Comparison of ENCODE assay signal across 8 cellular contexts in the genomic region with DNA sequence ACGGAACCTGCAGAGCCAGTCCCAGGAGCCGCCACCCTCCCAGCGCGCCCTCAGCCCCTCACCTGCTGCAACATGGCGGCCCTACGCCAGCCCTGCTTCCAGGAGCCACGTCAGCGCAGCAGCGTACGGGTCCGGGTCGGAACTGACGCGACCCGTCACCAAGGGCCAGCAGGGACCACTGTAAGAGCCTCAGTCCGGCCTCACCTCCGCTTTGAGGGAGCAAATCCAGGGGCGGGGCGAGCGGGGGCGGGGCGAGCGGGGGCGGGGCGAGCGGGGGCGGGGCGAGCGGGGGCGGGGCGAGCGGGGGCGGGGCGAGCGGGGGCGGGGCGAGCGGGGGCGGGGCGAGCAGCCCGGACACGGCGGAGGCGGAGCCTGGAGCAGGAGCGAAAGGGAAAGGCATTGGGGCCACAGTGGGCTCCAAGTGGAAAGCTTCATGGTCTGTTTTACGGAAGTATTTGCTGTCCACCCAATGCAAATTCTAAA. TPM values are rescaled to one million over a fixed set of nuclear protein-coding genes. Genes with fewer than 3 reads are reported as not detected.
DNase-seq lines count a peak whose midpoint lies in the region; ATAC-seq and TF ChIP-seq lines count a peak whose summit lies in the region.
"Not testable (repeated sequence)": the region's sequence is repeated elsewhere in the genome, so short reads cannot be mapped to it uniquely, and the experiment has no call there.

Gene TVP23C (minus strand): TSS at position 109 of the 483 bp plus-strand sequence. CDS start 35 bp downstream, at position 74.

- not testable (repeated sequence) for H3K27me3 ChIP-seq in ACC112 (ENCODE audit: insufficient read depth, low read length); spleen (replicated peaks in 1 of 7)

- H3K27ac ChIP-seq in ACC112 (ENCODE audit: low read depth, low read length), result not testable (repeated sequence)
- peak within 1 kb of the TSS; percentile 47 to 85 (median 76) for H3K27ac ChIP-seq in spleen

- H3K27ac Mint-ChIP-seq in chondrocyte (ENCODE audit: unreplicated experiment), result peak within 1 kb of the TSS; percentile 97

- H3K4me1 ChIP-seq in ACC112 (ENCODE audit: control insufficient read depth, insufficient read depth, low read length, unreplicated experiment), result not testable (repeated sequence)
- peaks cover 0 to 11% (median 7%) of the 10 kb centered on the region in 6 donors for H3K4me1 ChIP-seq in spleen

- intact Hi-C loops in spleen (cut with DNase I; ENCODE audit: low total_unique reads), result not testable (repeated sequence)

- not testable (repeated sequence) for H3K36me3 Mint-ChIP-seq in chondrocyte (ENCODE audit: low read depth)

- TF ChIP-seq POLR2A in spleen (IDR thresholded peaks at IDR 0.05), result not testable (repeated sequence)

- WGBS in spleen, 5 donors, result 0 to 1% (median 1%) methylated on average over 3 to 46 of the region's 46 CpGs

- ATAC-seq in GM19025 (IDR thresholded peaks at IDR 0.05; ENCODE audit: low read depth, unreplicated experiment), result peak; percentile 74
- peak; percentile 66 for ATAC-seq in HG03135 (IDR thresholded peaks at IDR 0.05; ENCODE audit: unreplicated experiment)

- H2AFZ ChIP-seq in ACC112 (ENCODE audit: low read length, unreplicated experiment), result not testable (repeated sequence)

- H3K36me3 ChIP-seq in ACC112 (ENCODE audit: insufficient read depth, low read length); spleen: not testable (repeated sequence)

- peak within 1 kb of the TSS; percentile 89 for H3K4me3 ChIP-seq in ACC112 (ENCODE audit: low read depth, low read length)
- H3K4me3 ChIP-seq in spleen, result peak within 1 kb of the TSS; percentile 59 to 82 (median 72)

- TF ChIP-seq CTCF in chondrocyte (IDR thresholded peaks at IDR 0.05); spleen (IDR thresholded peaks at IDR 0.05 in 8 of 11, conservative IDR thresholded peaks at IDR 0.05 in 3 of 11): not testable (repeated sequence)

- H3K4me3 Mint-ChIP-seq in chondrocyte (ENCODE audit: unreplicated experiment), result peak within 1 kb of the TSS; percentile 91

- not testable (repeated sequence) for H3K27me3 Mint-ChIP-seq in chondrocyte (ENCODE audit: low read depth)

- not testable (repeated sequence) for H3K9me3 ChIP-seq in spleen

- DNase-seq in NCI-H526 (lab: John Stamatoyannopoulos, UW) (peak; percentile 7 to 71), chondrocyte (ENCODE audit: low spot score) (peak; percentile 87), islet precursor cell (peak; percentile 98), spleen (peak; percentile 95)
- peak; percentile 50 to 69 for DNase-seq in activated CD4-positive, alpha-beta T cell treated with anti-CD3 and anti-CD28 coated beads for 4 hours

- H3K79me2 ChIP-seq in ACC112 (ENCODE audit: control insufficient read depth, insufficient read depth, low read length, unreplicated experiment), result peaks cover 22% of the 10 kb centered on the region

- not testable (repeated sequence) for H3K4me1 Mint-ChIP-seq in chondrocyte (ENCODE audit: low read depth)

- not testable (repeated sequence) for H3K9me3 Mint-ChIP-seq in chondrocyte (ENCODE audit: low read depth)

RNA-seq across cellular contexts. Expression of gene TVP23C, which starts in this region (rescaled TPM):
- total RNA-seq in chondrocyte, result 21.5 to 33.7 TPM (median 22.2 TPM) in 3 replicates
- 10 to 100 TPM; 20.4 to 60.5 (median 27.1) TPM for total RNA-seq in spleen
- 1 to 10 TPM; 1.5 to 3.7 (median 2.7) TPM for polyA plus RNA-seq in spleen

Comparison
In these comparisons a context has a peak if more than half of its experiments do, and no peak if none do; other contexts are left out.
1. DNase-seq: peak in every context shown above with its lines; median percentile 98 in islet precursor cell; 95 in spleen; 87 in chondrocyte; 60 in activated CD4-positive, alpha-beta T cell treated with anti-CD3 and anti-CD28 coated beads for 4 hours; 39 in NCI-H526.